Comparison of ENCODE assay signal across 8 cellular contexts in the genomic region with DNA sequence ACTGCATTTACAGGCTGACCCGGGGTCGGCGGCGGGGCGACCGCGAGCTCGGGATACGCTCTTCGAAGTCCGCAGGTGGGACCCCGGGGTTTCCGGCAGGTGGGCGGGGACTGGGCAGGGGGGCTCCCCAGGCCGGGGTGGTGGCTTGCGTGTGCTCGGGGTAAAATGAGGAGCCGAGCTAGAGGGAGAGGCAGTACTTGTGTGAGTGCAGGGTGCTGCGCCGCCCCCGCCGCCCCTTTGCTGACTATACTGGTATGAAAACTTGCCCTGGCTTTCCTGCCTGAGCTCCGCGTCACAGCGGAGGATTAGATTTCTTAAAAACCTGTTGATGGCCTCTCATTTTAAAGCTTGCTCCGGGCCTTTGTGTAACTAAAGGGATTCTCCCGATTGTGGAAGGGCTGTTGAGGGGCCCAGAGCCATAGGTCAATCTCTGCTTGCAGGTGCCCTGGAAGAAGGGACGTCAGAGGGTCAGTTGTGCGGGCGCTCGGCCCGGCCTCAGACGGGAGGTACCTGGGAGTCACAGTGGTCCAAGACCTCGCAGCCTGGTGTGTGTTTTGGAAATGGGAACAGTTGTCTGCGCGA. TPM values are rescaled to one million over a fixed set of nuclear protein-coding genes. Genes with fewer than 3 reads are reported as not detected.
A peak's percentile ranks its signal among the peaks of the same experiment; 100 is the strongest.
DNase-seq lines count a peak whose midpoint lies in the region; ATAC-seq and TF ChIP-seq lines count a peak whose summit lies in the region.

No MANE protein-coding gene starts in this region.

- H3K36me3 ChIP-seq in mucosa of rectum (ENCODE audit: control insufficient read depth in 2 of 2, insufficient read depth in 2 of 2, low read length in 2 of 2): no peaks in the 10 kb centered on the region

- peak overlapping the region; percentile 71 to 80 for H3K9ac ChIP-seq in mucosa of rectum (ENCODE audit: low read depth in 1 of 2, low read length in 2 of 2)

- H3K27ac ChIP-seq in mucosa of rectum (ENCODE audit: low read depth in 2 of 2, low read length in 2 of 2): peak overlapping the region; percentile 91 to 93

- peak; percentile 62 for DNase-seq in AG08396 (ENCODE audit: low spot score)
- DNase-seq in NCI-H774 (lab: John Stamatoyannopoulos, UW): peak; percentile 41
- peak; percentile 78 for DNase-seq in activated T-cell treated with anti-CD3 and anti-CD28 coated beads for 4 hours
- DNase-seq in epithelial cell of proximal tubule (ENCODE audit: low read depth): no peak
- peak; percentile 74 for DNase-seq in stimulated activated CD8-positive, alpha-beta memory T cell treated with anti-CD3 and anti-CD28 coated beads, Interleukin-4, amount 100 ng/mL, for 24 hours (ENCODE audit: low read depth)

- ATAC-seq in GM18907 (IDR thresholded peaks at IDR 0.05; ENCODE audit: unreplicated experiment) (peak; percentile 56), HG03159 (IDR thresholded peaks at IDR 0.05; ENCODE audit: unreplicated experiment) (peak; percentile 49)

- TF ChIP-seq CTCF in epithelial cell of proximal tubule (conservative IDR thresholded peaks at IDR 0.05; ENCODE audit: low read depth, low read length): no peak

- no peaks in the 10 kb centered on the region for H3K9me3 ChIP-seq in mucosa of rectum (ENCODE audit: control insufficient read depth in 2 of 2, low read length in 2 of 2)

- H3K4me3 ChIP-seq in epithelial cell of proximal tubule (ENCODE audit: low read depth, low read length) (peak overlapping the region; percentile 88), mucosa of rectum (ENCODE audit: low read length in 2 of 2) (peak overlapping the region; percentile 98 to 100)

- peaks cover 8 to 13% of the 10 kb centered on the region in 2 donors for H3K4me1 ChIP-seq in mucosa of rectum (ENCODE audit: control insufficient read depth in 2 of 2, insufficient read depth in 2 of 2, low read length in 2 of 2)

- H3K27me3 ChIP-seq in mucosa of rectum (ENCODE audit: control insufficient read depth in 2 of 2, insufficient read depth in 2 of 2, low read length in 2 of 2): no peaks in the 10 kb centered on the region

RNA-seq across cellular contexts. Expression of a gene that starts 0.5 kb away (rescaled TPM):
- total RNA-seq in epithelial cell of proximal tubule: 56.7 and 57.6 TPM in 2 replicates

RNA-seq across cellular contexts. Expression of a gene that starts 0.8 kb away (rescaled TPM):
- 0.51 and 1.6 TPM in 2 replicates for total RNA-seq in epithelial cell of proximal tubule
